8 cellular contexts compared by ENCODE assay signal in genomic region chr4:25377572-25377882, GRCh38. TPM values are rescaled to one million over a fixed set of nuclear protein-coding genes. Genes with fewer than 3 reads are reported as not detected.
A peak's percentile ranks its signal among the peaks of the same experiment; 100 is the strongest.
DNase-seq lines count a peak whose midpoint lies in the region; ATAC-seq and TF ChIP-seq lines count a peak whose summit lies in the region.

No MANE protein-coding gene starts in this region.

- TF ChIP-seq CTCF in GM13976 (IDR thresholded peaks at IDR 0.05; ENCODE audit: borderline replicate concordance, control extremely low read depth, extremely low read depth, insufficient read depth, missing control alignments) (no peak), activated B cell treated with CpG ODN at 0.5 μM for 24 hours (IDR thresholded peaks at IDR 0.05) (no peak), tibial artery (IDR thresholded peaks at IDR 0.05) (no peak)

- peak overlapping the region; percentile 81 for H3K27ac Mint-ChIP-seq in activated B cell treated with CpG ODN at 0.5 μM for 24 hours

- no peaks in the 10 kb centered on the region for H3K27me3 Mint-ChIP-seq in activated B cell treated with CpG ODN at 0.5 μM for 24 hours

- peaks cover 21% of the 10 kb centered on the region for H3K36me3 ChIP-seq in iPS-20b (ENCODE audit: insufficient read depth, low read depth, low read length)
- peaks cover 0 to 15% (median 12%) of the 10 kb centered on the region in 3 donors for H3K36me3 ChIP-seq in tibial artery

- H3K27ac ChIP-seq in iPS-20b (ENCODE audit: low read length) (no peak overlapping the region), tibial artery (peak overlapping the region; percentile 80 to 86)

- DNase-seq in GM13976 (ENCODE audit: low spot score): peak; percentile 15
- no peak for DNase-seq in activated B cell treated with CpG ODN at 0.5 μM for 24 hours
- DNase-seq in tibial artery: no peak
- no peak for DNase-seq in cerebellar cortex (ENCODE audit: low spot score)
- DNase-seq in dedifferentiated amniotic fluid mesenchymal stem cell (ENCODE audit: extremely low spot score): no peak
- DNase-seq in NCI-H1436 (lab: John Stamatoyannopoulos, UW): no peak

- H3K4me3 ChIP-seq in iPS-20b (ENCODE audit: low read length) (peak overlapping the region; percentile 81), tibial artery (peak overlapping the region; percentile 68 to 97)

- H3K36me3 Mint-ChIP-seq in activated B cell treated with CpG ODN at 0.5 μM for 24 hours (ENCODE audit: low read depth): peaks cover 20% of the 10 kb centered on the region

- POLR2A ChIA-PET in activated B cell treated with CpG ODN at 0.5 μM for 24 hours (lab: Charles Lee): interaction anchor here (1.1 to 2.0 kb wide), 5 partner anchors 11 to 793 kb away, joined by 3 to 21 read pairs (median 9); partner anchors contain the start of genes DHX15, SEPSECS and ZCCHC4

- intact Hi-C loops in activated B cell treated with CpG ODN at 0.5 μM for 24 hours (cut with micrococcal nuclease) (loop anchor here (1.0 to 2.0 kb wide), 7 partner anchors 10 to 1479 kb away; partner anchors contain the start of genes SEPSECS and ZCCHC4), tibial artery (cut with DNase I; ENCODE audit: low total_unique reads) (no loop called here)

- no peaks in the 10 kb centered on the region for H3K9me3 Mint-ChIP-seq in activated B cell treated with CpG ODN at 0.5 μM for 24 hours

- H3K4me1 Mint-ChIP-seq in activated B cell treated with CpG ODN at 0.5 μM for 24 hours: peaks cover 5% of the 10 kb centered on the region

- CTCF ChIA-PET in activated B cell treated with CpG ODN at 0.5 μM for 24 hours (lab: Charles Lee): interaction anchor here (1.1 to 2.1 kb wide), 4 partner anchors 10 to 1671 kb away, joined by 3 to 11 read pairs (median 6); partner anchors contain the start of gene ZCCHC4

- no peak overlapping the region for H3K4me3 Mint-ChIP-seq in activated B cell treated with CpG ODN at 0.5 μM for 24 hours

- ATAC-seq in HG02870 (IDR thresholded peaks at IDR 0.05; ENCODE audit: unreplicated experiment): peak; percentile 3
- ATAC-seq in activated B cell treated with CpG ODN at 0.5 μM for 24 hours (ENCODE audit: low read depth): no peak

- H3K9me3 ChIP-seq in iPS-20b (ENCODE audit: insufficient read depth, low read depth, low read length): no peaks in the 10 kb centered on the region
- no peaks in the 10 kb centered on the region for H3K9me3 ChIP-seq in tibial artery

- peaks cover 19% of the 10 kb centered on the region; the same call in 1 of the 2 replicates for H3K4me1 ChIP-seq in iPS-20b (ENCODE audit: insufficient read depth, low read length)
- H3K4me1 ChIP-seq in tibial artery: peaks cover 0 to 20% (median 15%) of the 10 kb centered on the region in 4 donors

- peak overlapping the region; percentile 88 for H3K9ac ChIP-seq in iPS-20b (ENCODE audit: low read depth, low read length)

- H3K27me3 ChIP-seq in iPS-20b (ENCODE audit: insufficient read depth, low read length) (no peaks in the 10 kb centered on the region), tibial artery (no peaks in the 10 kb centered on the region)

- in situ Hi-C loops in GM13976 (cut with MboI; ENCODE audit: low sequenced_read_pairs, unreplicated experiment): no loop called here

RNA-seq across cellular contexts. Expression of gene ANAPC4, which starts 0.5 kb away (rescaled TPM):
- total RNA-seq in activated B cell treated with CpG ODN at 0.5 μM for 24 hours: 36.8 and 37.0 TPM in 2 replicates
